ENCODE assay signal across 13 cellular contexts in the genomic region with DNA sequence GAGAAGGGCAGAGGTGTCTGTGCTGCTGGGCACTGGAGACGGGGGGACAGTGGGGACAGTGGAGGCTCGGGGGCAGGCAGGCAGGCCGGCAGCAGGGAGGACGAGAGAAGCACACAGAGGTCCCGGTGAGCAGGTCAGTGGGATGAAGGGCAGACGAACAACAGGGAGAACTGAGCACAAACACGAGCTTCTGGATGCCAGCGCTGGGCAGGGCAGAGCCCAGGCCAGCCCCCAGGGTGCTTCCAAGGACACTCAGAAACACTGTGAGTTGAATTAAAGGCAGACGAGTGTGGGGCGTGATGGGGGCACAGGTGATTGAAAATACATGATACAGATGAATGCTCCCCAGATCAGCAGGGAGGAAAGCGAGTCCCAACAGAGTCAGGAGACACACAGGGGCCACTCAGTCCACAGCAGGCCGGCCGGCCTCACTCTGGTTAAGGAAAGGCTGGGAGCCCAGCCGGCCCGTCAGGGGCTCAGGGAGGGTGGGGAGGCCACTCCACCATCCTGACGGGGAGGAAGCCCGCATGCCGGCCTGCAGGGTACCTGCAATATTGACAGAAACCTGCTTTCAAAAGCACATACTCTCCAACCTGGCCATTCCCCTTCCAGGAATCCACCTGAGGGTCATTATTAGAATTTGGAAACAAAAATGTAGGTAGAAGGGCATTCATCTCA. TPM values are rescaled to one million over a fixed set of nuclear protein-coding genes. Genes with fewer than 3 reads are reported as not detected.
DNase-seq lines count a peak whose midpoint lies in the region; TF ChIP-seq lines count a peak whose summit lies in the region.
"Had no signal": no experiment of that assay in that cellular context is flagged by ENCODE, and none has a peak within 500 bp of the region (broad histone marks: within the 10 kb centered on the region; RNA-seq: fewer than 3 reads in every experiment).

No MANE protein-coding gene starts in this region.

- no peak overlapping the region for H3K4me3 Mint-ChIP-seq in MCF 10A (ENCODE audit: unreplicated experiment)
- H3K4me3 Mint-ChIP-seq in nephron progenitor cell = no peak overlapping the region
- no peak overlapping the region for H3K4me3 Mint-ChIP-seq in type B pancreatic cell

- H3K27me3 ChIP-seq in mammary epithelial cell (ENCODE audit: insufficient read depth, low read length) = no peaks in the 10 kb centered on the region
- H3K27me3 ChIP-seq in effector memory CD4-positive, alpha-beta T cell (replicated peaks; ENCODE audit: control insufficient read depth, insufficient read depth, low read length, poor library complexity, severe bottlenecking) = no peaks in the 10 kb centered on the region
- H3K27me3 ChIP-seq: heart left ventricle had no signal

- H3K4me3 ChIP-seq in mammary epithelial cell (replicated peaks in 1 of 3; ENCODE audit: insufficient read depth in 1 of 3, low read depth in 2 of 3, low read length in 3 of 3) = no peak overlapping the region
- H3K4me3 ChIP-seq in effector memory CD4-positive, alpha-beta T cell (ENCODE audit: insufficient read depth, low read depth, low read length, poor library complexity, severe bottlenecking) = no peak overlapping the region
- H3K4me3 ChIP-seq: heart left ventricle had no signal

- peaks cover 5% of the 10 kb centered on the region for H3K36me3 ChIP-seq in mammary epithelial cell (ENCODE audit: insufficient read depth, low read length)
- peaks cover 11% of the 10 kb centered on the region for H3K36me3 ChIP-seq in effector memory CD4-positive, alpha-beta T cell (ENCODE audit: control insufficient read depth, insufficient read depth, low read length)

- intact Hi-C loops in MCF 10A (cut with micrococcal nuclease) = no loop called here
- intact Hi-C loops in mammary epithelial cell (cut with micrococcal nuclease) = no loop called here
- intact Hi-C loops in cardiac septum (cut with DNase I) = no loop called here

- no peaks in the 10 kb centered on the region for H3K4me1 Mint-ChIP-seq in MCF 10A (ENCODE audit: insufficient read depth, unreplicated experiment)
- H3K4me1 Mint-ChIP-seq in nephron progenitor cell = no peaks in the 10 kb centered on the region
- no peaks in the 10 kb centered on the region for H3K4me1 Mint-ChIP-seq in type B pancreatic cell (ENCODE audit: unreplicated experiment)

- WGBS in mammary epithelial cell (ENCODE audit: low coverage, missing lambda C conversion rate) = 59% methylated on average over 7 of the region's 18 CpGs

- H3K9me3 ChIP-seq in mammary epithelial cell (replicated peaks; ENCODE audit: insufficient read depth, low read length) = no peaks in the 10 kb centered on the region
- no peaks in the 10 kb centered on the region for H3K9me3 ChIP-seq in effector memory CD4-positive, alpha-beta T cell (ENCODE audit: control insufficient read depth, low read length)
- H3K9me3 ChIP-seq: heart left ventricle had no signal

- DNase-seq in MCF 10A (ENCODE audit: unreplicated experiment) = no peak
- no peak for DNase-seq in mammary epithelial cell
- DNase-seq in cardiac septum (ENCODE audit: low spot score) = peak; percentile 66
- DNase-seq in nephron progenitor cell = peak; percentile 0
- peak; percentile 58 for DNase-seq in type B pancreatic cell (ENCODE audit: extremely low spot score, unreplicated experiment)
- DNase-seq in effector memory CD4-positive, alpha-beta T cell = no peak
- DNase-seq in medulla oblongata (ENCODE audit: extremely low spot score) = no peak
- no peak for DNase-seq in RPMI8226
- DNase-seq: activated CD4-positive, CD25-positive, alpha-beta regulatory T cell treated with anti-CD3 and anti-CD28 coated beads, Interleukin-2, amount 50 U/mL, for 72 hours; EL; GOT3; NCI-H1417 had no signal

- POLR2A ChIA-PET in MCF 10A (lab: Yijun Ruan, JAX) = interaction anchor here (0.6 kb wide), 1 partner anchor 238 kb away, joined by 3 read pairs; no protein-coding TSS in a partner anchor

- H3K4me1 ChIP-seq in mammary epithelial cell (ENCODE audit: insufficient read depth, low read length) = peaks cover 6% of the 10 kb centered on the region
- H3K4me1 ChIP-seq in effector memory CD4-positive, alpha-beta T cell (ENCODE audit: control insufficient read depth, insufficient read depth, low read length, poor library complexity, severe bottlenecking) = peaks cover 5% of the 10 kb centered on the region

- H3K79me2 ChIP-seq in mammary epithelial cell (ENCODE audit: insufficient read depth, low read length) = no peaks in the 10 kb centered on the region

- H3K27ac Mint-ChIP-seq in MCF 10A (ENCODE audit: low read depth, unreplicated experiment) (peak overlapping the region; percentile 39), nephron progenitor cell (no peak overlapping the region), type B pancreatic cell (peak overlapping the region; percentile 79)

- TF ChIP-seq CTCF in MCF 10A (IDR thresholded peaks at IDR 0.05; ENCODE audit: unreplicated experiment) (no peak), mammary epithelial cell (conservative IDR thresholded peaks at IDR 0.05 in 1 of 2, IDR thresholded peaks at IDR 0.05 in 1 of 2; ENCODE audit: extremely low read depth in 1 of 2, insufficient read depth in 1 of 2, low read depth in 1 of 2, low read length in 2 of 2) (no peak), nephron progenitor cell (IDR thresholded peaks at IDR 0.05) (no peak), type B pancreatic cell (conservative IDR thresholded peaks at IDR 0.05) (no peak)

- H3K9me3 Mint-ChIP-seq in MCF 10A (ENCODE audit: unreplicated experiment) (no peaks in the 10 kb centered on the region), nephron progenitor cell (no peaks in the 10 kb centered on the region), type B pancreatic cell (no peaks in the 10 kb centered on the region)

- no peak overlapping the region for H3K27ac ChIP-seq in mammary epithelial cell (ENCODE audit: insufficient read depth, low read depth, low read length)
- no peak overlapping the region for H3K27ac ChIP-seq in effector memory CD4-positive, alpha-beta T cell (ENCODE audit: insufficient read depth, low read length, poor library complexity, severe bottlenecking)
- H3K27ac ChIP-seq: heart left ventricle had no signal

- H3K4me2 ChIP-seq in mammary epithelial cell (ENCODE audit: insufficient read depth, low read depth, low read length) = no peak overlapping the region

- in situ Hi-C loops in mammary epithelial cell (cut with MboI; ENCODE audit: low sequenced_read_pairs in 2 of 2) = no loop called here

- H2AFZ ChIP-seq in mammary epithelial cell (ENCODE audit: low read depth, low read length) = no peak overlapping the region

- dilution Hi-C loops in mammary epithelial cell (cut with HindIII; ENCODE audit: low sequenced_read_pairs) = no loop called here

- BruUV-seq in MCF 10A (replicated peaks; lab: Mats Ljungman, UMichigan) = no TSS peak
- BruUV-seq in mammary epithelial cell (replicated peaks; lab: Mats Ljungman, UMichigan) = no TSS peak

- H3K27me3 Mint-ChIP-seq in MCF 10A (ENCODE audit: insufficient read depth, unreplicated experiment) = no peaks in the 10 kb centered on the region
- no peaks in the 10 kb centered on the region for H3K27me3 Mint-ChIP-seq in nephron progenitor cell (ENCODE audit: low read depth, poor library complexity)
- no peaks in the 10 kb centered on the region for H3K27me3 Mint-ChIP-seq in type B pancreatic cell

- H4K20me1 ChIP-seq in mammary epithelial cell (ENCODE audit: insufficient read depth, low read length) = no peaks in the 10 kb centered on the region

- no peak overlapping the region for H3K9ac ChIP-seq in mammary epithelial cell (ENCODE audit: insufficient read depth, low read length)

- H3K36me3 Mint-ChIP-seq in MCF 10A (ENCODE audit: insufficient read depth, unreplicated experiment) (peaks cover 26% of the 10 kb centered on the region), nephron progenitor cell (ENCODE audit: low read depth) (peaks cover 32% of the 10 kb centered on the region), type B pancreatic cell (peaks cover 4% of the 10 kb centered on the region)

- CTCF ChIA-PET in MCF 10A (lab: Yijun Ruan, JAX) = interaction anchor here (0.6 kb wide), 1 partner anchor 88 kb away, joined by 3 read pairs; no protein-coding TSS in a partner anchor
- CTCF ChIA-PET in mammary epithelial cell (lab: Charles Lee; ENCODE audit: low non-redundant PET) = no interaction called here

RNA-seq across cellular contexts. Expression of gene SLC19A1, which starts 14.1 kb away (rescaled TPM):
- 16.0 and 25.4 TPM in 2 replicates for total RNA-seq in MCF 10A (2022)
- total RNA-seq in mammary epithelial cell = 10 to 100 TPM in 1 of 2 donors, 1 to 10 TPM in 1; 3.7 to 15.6 TPM
- polyA plus RNA-seq in mammary epithelial cell = 10.7 TPM
- 8.7 TPM for polyA minus RNA-seq in mammary epithelial cell
- 2.7 TPM for total RNA-seq in cardiac septum
- 10.6 and 28.2 TPM in 2 replicates for total RNA-seq in type B pancreatic cell (ENCODE audit: low replicate concordance)

Comparison
In these comparisons a context has a peak if more than half of its experiments do, and no peak if none do; other contexts are left out.
1. DNase-seq: peak in cardiac septum (single experiment), nephron progenitor cell (single experiment) and type B pancreatic cell (single experiment); none in MCF 10A (single experiment), mammary epithelial cell (single experiment), effector memory CD4-positive, alpha-beta T cell (0 of 3), medulla oblongata (single experiment) and RPMI8226 (single experiment).